2 cellular contexts compared by ENCODE assay signal in the genomic region with DNA sequence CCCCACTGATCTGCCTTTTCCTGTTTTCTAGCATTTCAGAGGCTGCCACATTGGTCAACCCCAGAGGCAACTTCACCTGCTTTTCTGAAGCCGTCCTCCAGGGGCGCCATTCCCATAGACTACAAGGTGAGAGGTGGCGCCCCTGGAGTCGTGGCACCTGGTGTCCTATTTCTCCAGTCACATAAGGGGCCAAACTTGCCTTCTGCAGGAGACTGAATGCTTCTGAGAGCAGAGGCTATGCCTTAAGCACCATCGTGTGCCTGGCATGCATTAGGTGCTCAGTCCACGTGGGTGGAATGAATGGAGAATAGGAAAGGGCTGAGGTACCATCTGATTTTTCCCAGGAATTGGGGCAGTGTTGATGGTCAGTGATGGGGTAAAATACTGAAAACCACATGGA.
TF ChIP-seq lines count a peak whose summit lies in the region.

No MANE protein-coding gene starts in this region.

TF ChIP-seq in SK-N-SH, 30 proteins besides CTCF, POLR2A, EP300 and RAD21:
- TF ChIP-seq, protein P1, sequence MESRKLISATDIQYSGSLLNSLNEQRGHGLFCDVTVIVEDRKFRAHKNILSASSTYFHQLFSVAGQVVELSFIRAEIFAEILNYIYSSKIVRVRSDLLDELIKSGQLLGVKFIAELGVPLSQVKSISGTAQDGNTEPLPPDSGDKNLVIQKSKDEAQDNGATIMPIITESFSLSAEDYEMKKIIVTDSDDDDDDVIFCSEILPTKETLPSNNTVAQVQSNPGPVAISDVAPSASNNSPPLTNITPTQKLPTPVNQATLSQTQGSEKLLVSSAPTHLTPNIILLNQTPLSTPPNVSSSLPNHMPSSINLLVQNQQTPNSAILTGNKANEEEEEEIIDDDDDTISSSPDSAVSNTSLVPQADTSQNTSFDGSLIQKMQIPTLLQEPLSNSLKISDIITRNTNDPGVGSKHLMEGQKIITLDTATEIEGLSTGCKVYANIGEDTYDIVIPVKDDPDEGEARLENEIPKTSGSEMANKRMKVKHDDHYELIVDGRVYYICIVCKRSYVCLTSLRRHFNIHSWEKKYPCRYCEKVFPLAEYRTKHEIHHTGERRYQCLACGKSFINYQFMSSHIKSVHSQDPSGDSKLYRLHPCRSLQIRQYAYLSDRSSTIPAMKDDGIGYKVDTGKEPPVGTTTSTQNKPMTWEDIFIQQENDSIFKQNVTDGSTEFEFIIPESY (IDR thresholded peaks at IDR 0.05; ENCODE audit: borderline replicate concordance, low read depth), result no peak
- TF ChIP-seq MEF2A (IDR thresholded peaks at IDR 0.05; ENCODE audit: borderline replicate concordance, low read depth) (no peak), YY1 (IDR thresholded peaks at IDR 0.05; ENCODE audit: low read depth) (no peak), RCOR1 (IDR thresholded peaks at IDR 0.05; ENCODE audit: low read length) (no peak), TAF1 (IDR thresholded peaks at IDR 0.05; ENCODE audit: borderline replicate concordance, low read depth, low read length) (no peak), ELF1 (IDR thresholded peaks at IDR 0.05) (no peak), NFIC (IDR thresholded peaks at IDR 0.05; ENCODE audit: borderline replicate concordance) (no peak), GABPA (IDR thresholded peaks at IDR 0.05; ENCODE audit: low read depth) (no peak), TEAD4 (IDR thresholded peaks at IDR 0.05; ENCODE audit: borderline replicate concordance, insufficient read depth) (no peak), RFX5 (IDR thresholded peaks at IDR 0.05; ENCODE audit: low read length) (no peak), NRF1 (IDR thresholded peaks at IDR 0.05; ENCODE audit: low read depth, low read length) (no peak), RXRA (IDR thresholded peaks at IDR 0.05; ENCODE audit: borderline replicate concordance, low read depth) (no peak), SIN3A (IDR thresholded peaks at IDR 0.05; ENCODE audit: borderline replicate concordance, low read depth, low read length) (no peak)
- TF ChIP-seq, protein P2, sequence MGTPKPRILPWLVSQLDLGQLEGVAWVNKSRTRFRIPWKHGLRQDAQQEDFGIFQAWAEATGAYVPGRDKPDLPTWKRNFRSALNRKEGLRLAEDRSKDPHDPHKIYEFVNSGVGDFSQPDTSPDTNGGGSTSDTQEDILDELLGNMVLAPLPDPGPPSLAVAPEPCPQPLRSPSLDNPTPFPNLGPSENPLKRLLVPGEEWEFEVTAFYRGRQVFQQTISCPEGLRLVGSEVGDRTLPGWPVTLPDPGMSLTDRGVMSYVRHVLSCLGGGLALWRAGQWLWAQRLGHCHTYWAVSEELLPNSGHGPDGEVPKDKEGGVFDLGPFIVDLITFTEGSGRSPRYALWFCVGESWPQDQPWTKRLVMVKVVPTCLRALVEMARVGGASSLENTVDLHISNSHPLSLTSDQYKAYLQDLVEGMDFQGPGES (IDR thresholded peaks at IDR 0.05; ENCODE audit: low read depth, low read length), result no peak
- TF ChIP-seq, protein P3, sequence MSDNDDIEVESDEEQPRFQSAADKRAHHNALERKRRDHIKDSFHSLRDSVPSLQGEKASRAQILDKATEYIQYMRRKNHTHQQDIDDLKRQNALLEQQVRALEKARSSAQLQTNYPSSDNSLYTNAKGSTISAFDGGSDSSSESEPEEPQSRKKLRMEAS (IDR thresholded peaks at IDR 0.05; ENCODE audit: low read depth), result no peak

TF ChIP-seq in SK-N-SH treated with all-trans-retinoic acid at 6 μM for 48 hours, 23 proteins besides CTCF, POLR2A, EP300 and RAD21 (continued from another document):
- TF ChIP-seq PATZ1 (CRISPR knock-in tag; IDR thresholded peaks at IDR 0.05; ENCODE audit: borderline replicate concordance) (no peak), TCF4 (CRISPR knock-in tag; IDR thresholded peaks at IDR 0.05; ENCODE audit: borderline replicate concordance) (no peak), ZFP3 (CRISPR knock-in tag; IDR thresholded peaks at IDR 0.05) (no peak), BACH2 (CRISPR knock-in tag; IDR thresholded peaks at IDR 0.05; ENCODE audit: borderline replicate concordance) (no peak), ZFP30 (CRISPR knock-in tag; IDR thresholded peaks at IDR 0.05) (no peak), ZNF8 (CRISPR knock-in tag; IDR thresholded peaks at IDR 0.05) (no peak), RARB (CRISPR knock-in tag; IDR thresholded peaks at IDR 0.05) (no peak), ZNF565 (CRISPR knock-in tag; conservative IDR thresholded peaks at IDR 0.05; ENCODE audit: low read depth) (no peak)
- TF ChIP-seq, protein P4, sequence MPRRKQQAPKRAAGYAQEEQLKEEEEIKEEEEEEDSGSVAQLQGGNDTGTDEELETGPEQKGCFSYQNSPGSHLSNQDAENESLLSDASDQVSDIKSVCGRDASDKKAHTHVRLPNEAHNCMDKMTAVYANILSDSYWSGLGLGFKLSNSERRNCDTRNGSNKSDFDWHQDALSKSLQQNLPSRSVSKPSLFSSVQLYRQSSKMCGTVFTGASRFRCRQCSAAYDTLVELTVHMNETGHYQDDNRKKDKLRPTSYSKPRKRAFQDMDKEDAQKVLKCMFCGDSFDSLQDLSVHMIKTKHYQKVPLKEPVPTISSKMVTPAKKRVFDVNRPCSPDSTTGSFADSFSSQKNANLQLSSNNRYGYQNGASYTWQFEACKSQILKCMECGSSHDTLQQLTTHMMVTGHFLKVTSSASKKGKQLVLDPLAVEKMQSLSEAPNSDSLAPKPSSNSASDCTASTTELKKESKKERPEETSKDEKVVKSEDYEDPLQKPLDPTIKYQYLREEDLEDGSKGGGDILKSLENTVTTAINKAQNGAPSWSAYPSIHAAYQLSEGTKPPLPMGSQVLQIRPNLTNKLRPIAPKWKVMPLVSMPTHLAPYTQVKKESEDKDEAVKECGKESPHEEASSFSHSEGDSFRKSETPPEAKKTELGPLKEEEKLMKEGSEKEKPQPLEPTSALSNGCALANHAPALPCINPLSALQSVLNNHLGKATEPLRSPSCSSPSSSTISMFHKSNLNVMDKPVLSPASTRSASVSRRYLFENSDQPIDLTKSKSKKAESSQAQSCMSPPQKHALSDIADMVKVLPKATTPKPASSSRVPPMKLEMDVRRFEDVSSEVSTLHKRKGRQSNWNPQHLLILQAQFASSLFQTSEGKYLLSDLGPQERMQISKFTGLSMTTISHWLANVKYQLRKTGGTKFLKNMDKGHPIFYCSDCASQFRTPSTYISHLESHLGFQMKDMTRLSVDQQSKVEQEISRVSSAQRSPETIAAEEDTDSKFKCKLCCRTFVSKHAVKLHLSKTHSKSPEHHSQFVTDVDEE (CRISPR knock-in tag; IDR thresholded peaks at IDR 0.05), result no peak
- TF ChIP-seq, protein P5, sequence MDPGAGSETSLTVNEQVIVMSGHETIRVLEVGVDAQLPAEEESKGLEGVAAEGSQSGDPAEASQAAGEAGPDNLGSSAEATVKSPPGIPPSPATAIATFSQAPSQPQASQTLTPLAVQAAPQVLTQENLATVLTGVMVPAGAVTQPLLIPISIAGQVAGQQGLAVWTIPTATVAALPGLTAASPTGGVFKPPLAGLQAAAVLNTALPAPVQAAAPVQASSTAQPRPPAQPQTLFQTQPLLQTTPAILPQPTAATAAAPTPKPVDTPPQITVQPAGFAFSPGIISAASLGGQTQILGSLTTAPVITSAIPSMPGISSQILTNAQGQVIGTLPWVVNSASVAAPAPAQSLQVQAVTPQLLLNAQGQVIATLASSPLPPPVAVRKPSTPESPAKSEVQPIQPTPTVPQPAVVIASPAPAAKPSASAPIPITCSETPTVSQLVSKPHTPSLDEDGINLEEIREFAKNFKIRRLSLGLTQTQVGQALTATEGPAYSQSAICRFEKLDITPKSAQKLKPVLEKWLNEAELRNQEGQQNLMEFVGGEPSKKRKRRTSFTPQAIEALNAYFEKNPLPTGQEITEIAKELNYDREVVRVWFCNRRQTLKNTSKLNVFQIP (CRISPR knock-in tag; IDR thresholded peaks at IDR 0.05; ENCODE audit: borderline replicate concordance, low read depth), result no peak
